In the genomic region with DNA sequence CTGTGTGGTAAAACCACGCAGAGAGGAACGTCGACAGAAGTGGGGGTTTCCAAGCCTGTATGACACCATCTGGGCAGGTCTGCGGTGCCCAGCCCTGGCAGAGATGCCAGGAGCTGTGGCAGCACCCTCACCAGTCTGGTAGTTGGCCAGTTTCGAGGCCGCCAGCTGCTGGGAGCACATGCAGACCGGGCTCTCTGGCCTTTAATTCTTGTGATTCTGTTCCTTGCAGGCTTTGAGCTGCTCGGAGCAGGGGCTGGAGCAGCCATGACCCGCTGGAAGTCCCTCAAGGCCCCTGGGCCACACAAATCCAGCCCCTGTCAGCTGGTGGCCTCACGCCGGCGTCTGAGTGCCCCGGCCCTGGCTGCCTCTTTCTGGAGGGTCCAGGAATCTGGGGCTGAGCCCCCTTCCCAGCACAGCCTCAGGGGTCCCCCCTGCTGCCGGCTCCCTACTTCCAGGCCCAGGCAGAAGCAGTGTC, we compare ENCODE assay signal across 5 cellular contexts. TPM values are rescaled to one million over a fixed set of nuclear protein-coding genes. Genes with fewer than 3 reads are reported as not detected.
"Had no signal": no experiment of that assay in that cellular context is flagged by ENCODE, and none has a peak within 500 bp of the region (broad histone marks: within the 10 kb centered on the region; RNA-seq: fewer than 3 reads in every experiment).

No MANE protein-coding gene starts in this region.

RNA-seq across cellular contexts. Expression of a gene that starts 36.1 kb away (rescaled TPM):
- total RNA-seq: activated B cell treated with CpG ODN at 0.5 μM for 24 hours; activated CD4-positive, alpha-beta T cell treated with anti-CD3 and anti-CD28 coated beads, Interleukin-2, amount 10 ng/mL, durations not matched to agents 24 days and 14 days; activated CD8-positive, alpha-beta memory T cell treated with anti-CD3 and anti-CD28 coated beads, Interleukin-2, amount 10 ng/mL, durations not matched to agents 7 days and 5 days; activated naive CD4-positive, alpha-beta T cell treated with anti-CD3 and anti-CD28 coated beads, Interleukin-2, amount 50 U/mL, for 72 hours; activated T-helper 1 cell treated with anti-CD3 and anti-CD28 coated beads, Interleukin-12 subunit alpha, Interleukin-12 subunit beta, Interleukin-2, Interleukin-4 antibody, amounts not matched to agents 30 ng/mL and 10 ng/mL and 1 ng/mL, durations not matched to agents 14 hours and 24 hours and 36 hours had no signal
